8 cellular contexts compared by ENCODE assay signal in genomic region chr22:19448076-19448607, GRCh38. TPM values are rescaled to one million over a fixed set of nuclear protein-coding genes. Genes with fewer than 3 reads are reported as not detected.
DNase-seq lines count a peak whose midpoint lies in the region; ATAC-seq and TF ChIP-seq lines count a peak whose summit lies in the region.

No MANE protein-coding gene starts in this region.

- H3K4me1 ChIP-seq in adrenal gland (replicated peaks in 1 of 2), result peaks cover 14 to 27% of the 10 kb centered on the region in 2 donors

- peaks cover 18% of the 10 kb centered on the region for H3K4me1 Mint-ChIP-seq in progenitor cell of endocrine pancreas (ENCODE audit: low read depth)

- 19 to 24% (median 22%) methylated on average over 13 to 14 of the region's 14 CpGs for WGBS in adrenal gland, 4 donors

- H3K27ac Mint-ChIP-seq in progenitor cell of endocrine pancreas, result peak overlapping the region; percentile 94

- in situ Hi-C loops in GM13976 (cut with MboI; ENCODE audit: low sequenced_read_pairs, unreplicated experiment), result no loop called here

- H3K4me3 Mint-ChIP-seq in progenitor cell of endocrine pancreas (ENCODE audit: low read depth), result peak overlapping the region; percentile 96

- intact Hi-C loops in adrenal gland (cut with DNase I) (no loop called here), left ventricle myocardium superior (cut with micrococcal nuclease) (no loop called here)

- ATAC-seq in HG03108 (IDR thresholded peaks at IDR 0.05; ENCODE audit: unreplicated experiment) (peak; percentile 22), left ventricle myocardium superior (peak; percentile 54)

- peaks cover 0 to 37% of the 10 kb centered on the region in 2 donors for H3K36me3 ChIP-seq in adrenal gland (replicated peaks in 1 of 2)

- peaks cover 8% of the 10 kb centered on the region for H3K36me3 Mint-ChIP-seq in progenitor cell of endocrine pancreas (ENCODE audit: insufficient read depth)

- no peaks in the 10 kb centered on the region for H3K9me3 ChIP-seq in adrenal gland (replicated peaks in 1 of 3)

- H3K27me3 ChIP-seq in adrenal gland, result no peaks in the 10 kb centered on the region

- peak overlapping the region; percentile 81 to 96 (median 94) for H3K27ac ChIP-seq in adrenal gland

- TF ChIP-seq CTCF in GM13976 (IDR thresholded peaks at IDR 0.05; ENCODE audit: borderline replicate concordance, control extremely low read depth, extremely low read depth, insufficient read depth, missing control alignments) (no peak), adrenal gland (IDR thresholded peaks at IDR 0.05) (no peak), progenitor cell of endocrine pancreas (IDR thresholded peaks at IDR 0.05; ENCODE audit: unreplicated experiment) (no peak)

- no peak for TF ChIP-seq POLR2A in adrenal gland (IDR thresholded peaks at IDR 0.05)

- peak overlapping the region in 3 of 4 donors; percentile 49 to 81 (median 56) for H3K4me3 ChIP-seq in adrenal gland

- DNase-seq in AG08395 (ENCODE audit: low spot score), result peak; percentile 71
- DNase-seq in GM13976 (ENCODE audit: low spot score), result peak; percentile 78
- DNase-seq in NCI-H446 (lab: John Stamatoyannopoulos, UW), result peak; percentile 62 to 83
- peak; percentile 35 to 81 (median 65) for DNase-seq in adrenal gland
- DNase-seq in left ventricle myocardium superior, result no peak
- DNase-seq in progenitor cell of endocrine pancreas (ENCODE audit: low spot score, unreplicated experiment), result no peak
- no peak for DNase-seq in activated CD4-positive, CD25-positive, alpha-beta regulatory T cell (lab: John Stamatoyannopoulos, UW)

- no peaks in the 10 kb centered on the region for H3K27me3 Mint-ChIP-seq in progenitor cell of endocrine pancreas

- no peaks in the 10 kb centered on the region for H3K9me3 Mint-ChIP-seq in progenitor cell of endocrine pancreas (ENCODE audit: low read depth)

RNA-seq across cellular contexts. Expression of gene C22orf39, which starts 0.6 kb away (rescaled TPM):
- 10 to 100 TPM; 27.5 to 72.5 (median 44.4) TPM for total RNA-seq in adrenal gland
- 10 to 100 TPM; 39.6 to 49.6 (median 48.0) TPM for polyA plus RNA-seq in adrenal gland
- 68.6 TPM for total RNA-seq in left ventricle myocardium superior
- total RNA-seq in progenitor cell of endocrine pancreas, result 28.8 and 33.7 TPM in 2 replicates

RNA-seq across cellular contexts. Expression of gene MRPL40, which starts 15.8 kb away (rescaled TPM):
- total RNA-seq in adrenal gland (10 to 100 TPM; 22.4 to 60.3 (median 48.7) TPM), left ventricle myocardium superior (52.7 TPM), progenitor cell of endocrine pancreas (20.7 and 23.6 TPM in 2 replicates)
- 100 to 1,000 TPM in 1 of 3 donors, 10 to 100 TPM in 2; 73.6 to 132 (median 92.4) TPM for polyA plus RNA-seq in adrenal gland

RNA-seq across cellular contexts. Expression of gene HIRA, which starts 16.6 kb away (rescaled TPM):
- total RNA-seq in adrenal gland (10 to 100 TPM; 16.6 to 47.8 (median 22.4) TPM), left ventricle myocardium superior (18.2 TPM), progenitor cell of endocrine pancreas (45.3 and 45.9 TPM in 2 replicates)
- 10 to 100 TPM in 2 of 3 donors, 1 to 10 TPM in 1; 8.4 to 18.5 (median 11.2) TPM for polyA plus RNA-seq in adrenal gland

RNA-seq across cellular contexts. Expression of gene UFD1, which starts 30.9 kb away (rescaled TPM):
- total RNA-seq in adrenal gland, result 10 to 100 TPM; 20.1 to 68.9 (median 43.9) TPM
- 100 to 1,000 TPM in 1 of 3 donors, 10 to 100 TPM in 2; 42.6 to 128 (median 67.6) TPM for polyA plus RNA-seq in adrenal gland
- total RNA-seq in left ventricle myocardium superior, result 44.5 TPM
- total RNA-seq in progenitor cell of endocrine pancreas, result 53.5 and 55.3 TPM in 2 replicates

RNA-seq across cellular contexts. Expression of gene CDC45, which starts 31.6 kb away (rescaled TPM):
- total RNA-seq in adrenal gland (1 to 10 TPM in 4 of 8 donors, under 1 TPM in 3, not detected in 1; 0.87 to 2.7 (median 1.0) TPM), left ventricle myocardium superior (0.67 TPM), progenitor cell of endocrine pancreas (16.1 and 18.1 TPM in 2 replicates)
- 1 to 10 TPM in 2 of 3 donors, under 1 TPM in 1; 0.88 to 2.2 (median 2.0) TPM for polyA plus RNA-seq in adrenal gland

Comparison
In these comparisons a context has a peak if more than half of its experiments do, and no peak if none do; other contexts are left out.
1. DNase-seq: peak in AG08395 (single experiment), GM13976 (single experiment), NCI-H446 (2 of 2) and adrenal gland (7 of 7); none in left ventricle myocardium superior (single experiment), progenitor cell of endocrine pancreas (single experiment) and activated CD4-positive, CD25-positive, alpha-beta regulatory T cell (0 of 4).